In the genomic region with DNA sequence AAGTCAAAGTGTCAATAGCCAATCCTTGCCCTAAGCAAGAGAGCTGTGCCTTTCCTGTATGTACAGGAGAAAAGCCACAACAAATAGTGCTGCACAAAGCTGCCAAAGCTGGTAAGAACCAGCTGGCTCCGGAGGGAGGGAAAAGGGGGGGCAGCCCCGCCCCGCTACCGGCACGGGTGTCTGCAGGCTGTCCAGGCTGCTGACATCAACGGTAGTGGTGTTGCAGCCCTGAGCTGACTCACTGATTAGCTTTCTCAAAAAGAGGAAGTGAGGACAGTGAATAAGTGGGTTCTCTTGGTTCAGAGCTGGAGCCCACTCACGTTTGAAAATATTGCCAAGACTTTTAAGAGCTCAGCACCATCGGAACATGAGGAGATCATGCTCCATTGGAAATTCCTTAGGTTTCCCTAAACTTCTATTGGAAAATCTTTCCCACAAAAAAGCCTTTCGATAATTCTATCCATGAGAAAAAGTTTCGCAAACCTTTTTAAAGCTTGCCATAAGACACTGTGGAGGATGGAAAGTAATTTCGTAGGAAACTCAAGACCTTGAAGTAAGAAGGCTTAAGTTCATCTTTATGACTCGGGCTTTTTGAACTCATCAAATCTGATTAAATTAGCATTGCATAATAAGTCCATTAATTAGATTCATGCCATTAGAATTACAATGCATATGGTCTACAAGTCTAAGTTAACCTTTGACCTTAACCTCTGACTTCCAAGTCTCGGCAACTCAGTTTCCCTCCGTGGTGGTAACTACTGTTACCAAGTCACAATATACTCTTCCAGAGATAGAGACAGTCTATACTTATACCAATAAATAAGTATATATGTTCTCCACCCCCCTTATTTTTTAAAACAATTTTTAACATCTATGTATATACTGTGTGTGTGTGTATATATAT, we compare ENCODE assay signal across 1 cellular context.
TF ChIP-seq lines count a peak whose summit lies in the region.

No MANE protein-coding gene starts in this region.

TF ChIP-seq in K562, 482 proteins besides CTCF, POLR2A, EP300 and RAD21 (continued from another document and continues in another):
- 0 out of 4 replicates have a peak, but pooled peaks of 1 of the 2 experiments have one; percentile 41 for TF ChIP-seq BCLAF1 (IDR thresholded peaks at IDR 0.05; ENCODE audit: borderline replicate concordance in 1 of 2, control insufficient read depth in 1 of 2, low read depth in 2 of 2, low read length in 1 of 2)
- no peak; the same call in 1 of the 2 replicates for TF ChIP-seq GMEB1 (CRISPR knock-in tag; IDR thresholded peaks at IDR 0.05)
- no peak for TF ChIP-seq ZSCAN32 (CRISPR knock-in tag; IDR thresholded peaks at IDR 0.05)
- no peak for TF ChIP-seq SRSF3 (IDR thresholded peaks at IDR 0.05; ENCODE audit: insufficient read depth, low read length)
- no peak for TF ChIP-seq SAP30 (IDR thresholded peaks at IDR 0.05; ENCODE audit: borderline replicate concordance, insufficient read depth, low read depth, low read length, poor library complexity, severe bottlenecking)
- no peak for TF ChIP-seq POLR2AphosphoS2 (IDR thresholded peaks at IDR 0.05; ENCODE audit: low read length)
- no peak for TF ChIP-seq ZNF384 (IDR thresholded peaks at IDR 0.05; ENCODE audit: low read depth, low read length)
- no peak for TF ChIP-seq ZBTB9 (CRISPR knock-in tag; IDR thresholded peaks at IDR 0.05)
- no peak for TF ChIP-seq NR1H2 (CRISPR knock-in tag; IDR thresholded peaks at IDR 0.05)
- 0 out of 2 replicates have a peak, but pooled peaks have one; percentile 43 for TF ChIP-seq ZNF668 (CRISPR knock-in tag; IDR thresholded peaks at IDR 0.05)
- TF ChIP-seq MAFF (IDR thresholded peaks at IDR 0.05; ENCODE audit: low read length): peak; percentile 47
- TF ChIP-seq GABPA (tag; conservative IDR thresholded peaks at IDR 0.05; ENCODE audit: low read depth): peak; percentile 56; the same call in 1 of the 2 replicates
- peak; percentile 86 for TF ChIP-seq MEIS2 (IDR thresholded peaks at IDR 0.05; ENCODE audit: partially characterized antibody)
- TF ChIP-seq FOXP1 (CRISPR knock-in tag; IDR thresholded peaks at IDR 0.05): no peak
- TF ChIP-seq ZC3H8 (IDR thresholded peaks at IDR 0.05): no peak
- TF ChIP-seq ZNF507 (tag; conservative IDR thresholded peaks at IDR 0.05): no peak
- TF ChIP-seq, protein P1, sequence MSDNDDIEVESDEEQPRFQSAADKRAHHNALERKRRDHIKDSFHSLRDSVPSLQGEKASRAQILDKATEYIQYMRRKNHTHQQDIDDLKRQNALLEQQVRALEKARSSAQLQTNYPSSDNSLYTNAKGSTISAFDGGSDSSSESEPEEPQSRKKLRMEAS (CRISPR knock-in tag; IDR thresholded peaks at IDR 0.05): peak; percentile 46; the same call in 1 of the 2 replicates
- peak; percentile 100 for TF ChIP-seq BHLHE40 (IDR thresholded peaks at IDR 0.05; ENCODE audit: low read length)
- TF ChIP-seq ZEB2 (IDR thresholded peaks at IDR 0.05): peak; percentile 10; the same call in 1 of the 2 replicates
- TF ChIP-seq FOS (IDR thresholded peaks at IDR 0.05; ENCODE audit: extremely low read depth, insufficient read length): peak; percentile 48
- no peak for TF ChIP-seq ZC3H4 (CRISPR knock-in tag; IDR thresholded peaks at IDR 0.05; ENCODE audit: borderline replicate concordance)
- TF ChIP-seq TOE1 (IDR thresholded peaks at IDR 0.05; ENCODE audit: borderline replicate concordance): no peak
- no peak for TF ChIP-seq TOE1 (CRISPR knock-in tag; IDR thresholded peaks at IDR 0.05; ENCODE audit: borderline replicate concordance, low read depth)
- TF ChIP-seq CREBBP (IDR thresholded peaks at IDR 0.05; ENCODE audit: low read depth, low read length): no peak
- TF ChIP-seq, protein P2, sequence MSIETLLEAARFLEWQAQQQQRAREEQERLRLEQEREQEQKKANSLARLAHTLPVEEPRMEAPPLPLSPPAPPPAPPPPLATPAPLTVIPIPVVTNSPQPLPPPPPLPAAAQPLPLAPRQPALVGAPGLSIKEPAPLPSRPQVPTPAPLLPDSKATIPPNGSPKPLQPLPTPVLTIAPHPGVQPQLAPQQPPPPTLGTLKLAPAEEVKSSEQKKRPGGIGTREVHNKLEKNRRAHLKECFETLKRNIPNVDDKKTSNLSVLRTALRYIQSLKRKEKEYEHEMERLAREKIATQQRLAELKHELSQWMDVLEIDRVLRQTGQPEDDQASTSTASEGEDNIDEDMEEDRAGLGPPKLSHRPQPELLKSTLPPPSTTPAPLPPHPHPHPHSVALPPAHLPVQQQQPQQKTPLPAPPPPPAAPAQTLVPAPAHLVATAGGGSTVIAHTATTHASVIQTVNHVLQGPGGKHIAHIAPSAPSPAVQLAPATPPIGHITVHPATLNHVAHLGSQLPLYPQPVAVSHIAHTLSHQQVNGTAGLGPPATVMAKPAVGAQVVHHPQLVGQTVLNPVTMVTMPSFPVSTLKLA (conservative IDR thresholded peaks at IDR 0.05): peak; percentile 40 to 83; a peak in 3 of 4 replicates
- no peak for TF ChIP-seq ZNF408 (CRISPR knock-in tag; IDR thresholded peaks at IDR 0.05; ENCODE audit: low read depth)
- peak; percentile 73; the same call in 1 of the 2 replicates for TF ChIP-seq L3MBTL2 (IDR thresholded peaks at IDR 0.05)
- TF ChIP-seq MXI1 (IDR thresholded peaks at IDR 0.05; ENCODE audit: low read depth, low read length): 0 out of 2 replicates have a peak, but pooled peaks have one; percentile 40
- no peak for TF ChIP-seq XRCC4 (IDR thresholded peaks at IDR 0.05; ENCODE audit: extremely low read depth, insufficient read depth, insufficient read length)
- TF ChIP-seq SP2 (IDR thresholded peaks at IDR 0.05; ENCODE audit: extremely low read depth, low read depth, low read length, poor library complexity, severe bottlenecking): no peak
- 0 out of 2 replicates have a peak, but pooled peaks have one; percentile 69 for TF ChIP-seq ZBED1 (IDR thresholded peaks at IDR 0.05)
- TF ChIP-seq ETV5 (CRISPR knock-in tag; IDR thresholded peaks at IDR 0.05; ENCODE audit: low read depth): peak; percentile 85
- TF ChIP-seq NR2C1 (IDR thresholded peaks at IDR 0.05): peak; percentile 94
- TF ChIP-seq NR2C1 (tag; IDR thresholded peaks at IDR 0.05): peak; percentile 95
- TF ChIP-seq CREB5 (CRISPR knock-in tag; IDR thresholded peaks at IDR 0.05): no peak
- no peak for TF ChIP-seq IRF9 (tag; IDR thresholded peaks at IDR 0.05)
- TF ChIP-seq USF2 (CRISPR knock-in tag; IDR thresholded peaks at IDR 0.05): no peak
- peak; percentile 54; the same call in 1 of the 2 replicates for TF ChIP-seq ELF2 (CRISPR knock-in tag; IDR thresholded peaks at IDR 0.05)
- no peak for TF ChIP-seq NUFIP1 (IDR thresholded peaks at IDR 0.05; ENCODE audit: partially characterized antibody)
- TF ChIP-seq, protein P3, sequence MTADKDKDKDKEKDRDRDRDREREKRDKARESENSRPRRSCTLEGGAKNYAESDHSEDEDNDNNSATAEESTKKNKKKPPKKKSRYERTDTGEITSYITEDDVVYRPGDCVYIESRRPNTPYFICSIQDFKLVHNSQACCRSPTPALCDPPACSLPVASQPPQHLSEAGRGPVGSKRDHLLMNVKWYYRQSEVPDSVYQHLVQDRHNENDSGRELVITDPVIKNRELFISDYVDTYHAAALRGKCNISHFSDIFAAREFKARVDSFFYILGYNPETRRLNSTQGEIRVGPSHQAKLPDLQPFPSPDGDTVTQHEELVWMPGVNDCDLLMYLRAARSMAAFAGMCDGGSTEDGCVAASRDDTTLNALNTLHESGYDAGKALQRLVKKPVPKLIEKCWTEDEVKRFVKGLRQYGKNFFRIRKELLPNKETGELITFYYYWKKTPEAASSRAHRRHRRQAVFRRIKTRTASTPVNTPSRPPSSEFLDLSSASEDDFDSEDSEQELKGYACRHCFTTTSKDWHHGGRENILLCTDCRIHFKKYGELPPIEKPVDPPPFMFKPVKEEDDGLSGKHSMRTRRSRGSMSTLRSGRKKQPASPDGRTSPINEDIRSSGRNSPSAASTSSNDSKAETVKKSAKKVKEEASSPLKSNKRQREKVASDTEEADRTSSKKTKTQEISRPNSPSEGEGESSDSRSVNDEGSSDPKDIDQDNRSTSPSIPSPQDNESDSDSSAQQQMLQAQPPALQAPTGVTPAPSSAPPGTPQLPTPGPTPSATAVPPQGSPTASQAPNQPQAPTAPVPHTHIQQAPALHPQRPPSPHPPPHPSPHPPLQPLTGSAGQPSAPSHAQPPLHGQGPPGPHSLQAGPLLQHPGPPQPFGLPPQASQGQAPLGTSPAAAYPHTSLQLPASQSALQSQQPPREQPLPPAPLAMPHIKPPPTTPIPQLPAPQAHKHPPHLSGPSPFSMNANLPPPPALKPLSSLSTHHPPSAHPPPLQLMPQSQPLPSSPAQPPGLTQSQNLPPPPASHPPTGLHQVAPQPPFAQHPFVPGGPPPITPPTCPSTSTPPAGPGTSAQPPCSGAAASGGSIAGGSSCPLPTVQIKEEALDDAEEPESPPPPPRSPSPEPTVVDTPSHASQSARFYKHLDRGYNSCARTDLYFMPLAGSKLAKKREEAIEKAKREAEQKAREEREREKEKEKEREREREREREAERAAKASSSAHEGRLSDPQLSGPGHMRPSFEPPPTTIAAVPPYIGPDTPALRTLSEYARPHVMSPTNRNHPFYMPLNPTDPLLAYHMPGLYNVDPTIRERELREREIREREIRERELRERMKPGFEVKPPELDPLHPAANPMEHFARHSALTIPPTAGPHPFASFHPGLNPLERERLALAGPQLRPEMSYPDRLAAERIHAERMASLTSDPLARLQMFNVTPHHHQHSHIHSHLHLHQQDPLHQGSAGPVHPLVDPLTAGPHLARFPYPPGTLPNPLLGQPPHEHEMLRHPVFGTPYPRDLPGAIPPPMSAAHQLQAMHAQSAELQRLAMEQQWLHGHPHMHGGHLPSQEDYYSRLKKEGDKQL (CRISPR knock-in tag; IDR thresholded peaks at IDR 0.05; ENCODE audit: borderline replicate concordance): no peak
- no peak for TF ChIP-seq CAMTA2 (CRISPR knock-in tag; conservative IDR thresholded peaks at IDR 0.05)
- TF ChIP-seq MYC (IDR thresholded peaks at IDR 0.05; ENCODE audit: low read depth, low read length): peak; percentile 89
- TF ChIP-seq MYC (CRISPR knock-in tag; IDR thresholded peaks at IDR 0.05; ENCODE audit: borderline replicate concordance, low read depth): no peak
- no peak for TF ChIP-seq KLF1 (tag; IDR thresholded peaks at IDR 0.05)
- peak; percentile 95 for TF ChIP-seq ERF (CRISPR knock-in tag; IDR thresholded peaks at IDR 0.05)
